13 cellular contexts compared by ENCODE assay signal in genomic region chr3:114903213-114903612, GRCh38.
DNase-seq lines count a peak whose midpoint lies in the region; ATAC-seq, FAIRE-seq and TF ChIP-seq lines count a peak whose summit lies in the region.
"Had no signal": no experiment of that assay in that cellular context is flagged by ENCODE, and none has a peak within 500 bp of the region (broad histone marks: within the 10 kb centered on the region; RNA-seq: fewer than 3 reads in every experiment).

No MANE protein-coding gene starts in this region.

- peak overlapping the region; percentile 71 for H3K27ac Mint-ChIP-seq in nephron progenitor cell
- H3K27ac Mint-ChIP-seq: memory B cell; stimulated activated naive CD8-positive, alpha-beta T cell treated with anti-CD3 and anti-CD28 coated beads, Interleukin-15, Interleukin-2, amounts not matched to agents 100 ng/mL and 50 ng/mL, for 24 hours; T-cell had no signal

- peak overlapping the region; percentile 46; the same call in 1 of the 2 replicates for H2BK12ac ChIP-seq in H1 (ENCODE audit: low read depth, low read length)

- peaks cover 9% of the 10 kb centered on the region for H3K27me3 ChIP-seq in HUES48 (ENCODE audit: control insufficient read depth, insufficient read depth, low read length)
- H3K27me3 ChIP-seq in H1 (replicated peaks in 1 of 4; ENCODE audit: control insufficient read depth in 3 of 4, extremely low read depth in 1 of 4, insufficient read depth in 3 of 4, low read length in 3 of 4) = peaks cover 0 to 6% (median under 1%) of the 10 kb centered on the region in 4 experiments; a peak in 4 of 7 replicates
- H3K27me3 ChIP-seq in adrenal gland = no peaks in the 10 kb centered on the region
- H3K27me3 ChIP-seq: ascending aorta, BLaER1 had no signal

- no peak overlapping the region for H3K4ac ChIP-seq in H1 (replicated peaks; ENCODE audit: insufficient read length, low read depth, low read length)

- H4K8ac ChIP-seq in H1 (ENCODE audit: extremely low read depth, insufficient read depth, low read length) = no peak overlapping the region

- no peak overlapping the region for H2BK5ac ChIP-seq in H1 (ENCODE audit: low read depth, low read length)

- no peak overlapping the region for H3K23ac ChIP-seq in H1 (ENCODE audit: insufficient read length)

- H3K56ac ChIP-seq in H1 (replicated peaks; ENCODE audit: insufficient read length, low read depth, low read length) = no peak overlapping the region

- no peak for TF ChIP-seq EP300 in H1 (IDR thresholded peaks at IDR 0.05; ENCODE audit: borderline replicate concordance in 1 of 2, low read depth in 2 of 2, low read length in 2 of 2)

- H3K27ac ChIP-seq in HUES48 (ENCODE audit: low read depth, low read length) (peak overlapping the region; percentile 70), H1 (ENCODE audit: low read depth, low read length) (no peak overlapping the region), adrenal gland (peak overlapping the region in 2 of 5 donors; percentile 4 to 50)
- H3K27ac ChIP-seq: BLaER1 had no signal

- H3K9me3 Mint-ChIP-seq in nephron progenitor cell = no peaks in the 10 kb centered on the region
- H3K9me3 Mint-ChIP-seq: memory B cell; stimulated activated naive CD8-positive, alpha-beta T cell treated with anti-CD3 and anti-CD28 coated beads, Interleukin-15, Interleukin-2, amounts not matched to agents 100 ng/mL and 50 ng/mL, for 24 hours; T-cell had no signal

- no peak overlapping the region for H3K4me3 ChIP-seq in HUES48 (ENCODE audit: low read depth, low read length)
- no peak overlapping the region for H3K4me3 ChIP-seq in H1 (ENCODE audit: extremely low read depth in 1 of 4, insufficient read depth in 2 of 4, low read depth in 3 of 4, low read length in 4 of 4)
- H3K4me3 ChIP-seq in adrenal gland = no peak overlapping the region
- H3K4me3 ChIP-seq: ascending aorta, BLaER1 had no signal

- no peaks in the 10 kb centered on the region for H3K23me2 ChIP-seq in H1 (ENCODE audit: low read depth, low read length)

- no peak overlapping the region for H3K4me3 Mint-ChIP-seq in nephron progenitor cell
- H3K4me3 Mint-ChIP-seq: memory B cell; stimulated activated naive CD8-positive, alpha-beta T cell treated with anti-CD3 and anti-CD28 coated beads, Interleukin-15, Interleukin-2, amounts not matched to agents 100 ng/mL and 50 ng/mL, for 24 hours; T-cell had no signal

- peak; percentile 9 for FAIRE-seq in GM12891 (lab: Jason Lieb, UNC)
- no peak for FAIRE-seq in H1 (lab: Jason Lieb, UNC)

- TF ChIP-seq CTCF in H1 (IDR thresholded peaks at IDR 0.05; ENCODE audit: control extremely low read depth in 1 of 3, insufficient read depth in 1 of 3, low read depth in 1 of 3, low read length in 3 of 3) = no peak
- TF ChIP-seq CTCF in nephron progenitor cell (IDR thresholded peaks at IDR 0.05) = no peak
- no peak for TF ChIP-seq CTCF in adrenal gland (IDR thresholded peaks at IDR 0.05)

- H3K36me3 ChIP-seq in HUES48 (ENCODE audit: control insufficient read depth, insufficient read depth, low read length) (no peaks in the 10 kb centered on the region), H1 (ENCODE audit: control insufficient read depth in 2 of 4, insufficient read depth in 4 of 4, low read length in 3 of 4) (no peaks in the 10 kb centered on the region), adrenal gland (replicated peaks in 1 of 2) (no peaks in the 10 kb centered on the region)
- H3K36me3 ChIP-seq: ascending aorta, BLaER1 had no signal

- ATAC-seq in HG03045 (IDR thresholded peaks at IDR 0.05; ENCODE audit: unreplicated experiment) (no peak), sciatic nerve (no peak)
- ATAC-seq: T-cell had no signal

- in situ Hi-C loops in G401 (cut with HindIII; ENCODE audit: low sequenced_read_pairs) = no loop called here

- H3K18ac ChIP-seq in H1 (ENCODE audit: extremely low read depth, low read length) = no peak overlapping the region

- no peaks in the 10 kb centered on the region for H3K79me2 ChIP-seq in H1 (ENCODE audit: control insufficient read depth in 1 of 2, insufficient read depth in 2 of 2, low read length in 2 of 2)

- H2AK5ac ChIP-seq in H1 (ENCODE audit: low read depth, low read length) = no peak overlapping the region; the same call in 1 of the 2 replicates

- DNase-seq in GM12891 (ENCODE audit: insufficient read length, low spot score) = no peak
- no peak for DNase-seq in H1 (ENCODE audit: low read depth in 1 of 2, low spot score in 2 of 2)
- DNase-seq in nephron progenitor cell = no peak
- no peak for DNase-seq in adrenal gland
- no peak for DNase-seq in sciatic nerve (ENCODE audit: low spot score)
- DNase-seq in G401 (ENCODE audit: low spot score) = no peak
- DNase-seq: T-cell had no signal

- H3K79me1 ChIP-seq in H1 (ENCODE audit: low read depth, low read length) = no peaks in the 10 kb centered on the region

- no peak overlapping the region for H2BK120ac ChIP-seq in H1 (replicated peaks; ENCODE audit: low read depth, low read length)

- H3K9me3 ChIP-seq in HUES48 (ENCODE audit: control insufficient read depth, insufficient read depth, low read length) (no peaks in the 10 kb centered on the region), H1 (ENCODE audit: insufficient read depth in 2 of 2, low read depth in 1 of 2, low read length in 1 of 2) (no peaks in the 10 kb centered on the region), adrenal gland (replicated peaks in 1 of 3) (no peaks in the 10 kb centered on the region)
- H3K9me3 ChIP-seq: ascending aorta, BLaER1 had no signal

- WGBS in H1 (ENCODE audit: extremely low coverage in 1 of 2, insufficient coverage in 1 of 2, insufficient read length in 1 of 2, insufficient replicate concordance in 2 of 2, low coverage in 1 of 2, low lambda C conversion rate in 2 of 2, missing lambda C conversion rate in 1 of 2), 2 experiments = 61% methylated on average over 1 of the region's 1 CpG; no CpG with 5 or more reads in 1 of the 2 experiments
- WGBS in adrenal gland, 4 donors = 73 to 82% (median 79%) methylated on average over 1 of the region's 1 CpG

- no peak overlapping the region for H2AFZ ChIP-seq in H1 (ENCODE audit: low read length)

- H3K9ac ChIP-seq in HUES48 (ENCODE audit: low read depth, low read length) = no peak overlapping the region
- H3K9ac ChIP-seq in H1 (replicated peaks in 1 of 4; ENCODE audit: extremely low read depth in 1 of 4, low read depth in 3 of 4, low read length in 3 of 4) = no peak overlapping the region
- H3K9ac ChIP-seq: BLaER1 had no signal

- POLR2A ChIA-PET in H1 (lab: Charles Lee; ENCODE audit: partially characterized antibody) = no interaction called here

- H3K4me1 ChIP-seq in HUES48 (ENCODE audit: control insufficient read depth, insufficient read depth, low read length) = peaks cover 17% of the 10 kb centered on the region
- peaks cover 0 to 7% (median 5%) of the 10 kb centered on the region in 4 experiments; a peak in 4 of 7 replicates for H3K4me1 ChIP-seq in H1 (replicated peaks in 1 of 4; ENCODE audit: control insufficient read depth in 3 of 4, insufficient read depth in 4 of 4, low read length in 3 of 4)
- H3K4me1 ChIP-seq in adrenal gland (replicated peaks in 1 of 2) = peaks cover 10 to 28% of the 10 kb centered on the region in 2 donors

- no peak for TF ChIP-seq RAD21 in H1 (IDR thresholded peaks at IDR 0.05 in 1 of 2, conservative IDR thresholded peaks at IDR 0.05 in 1 of 2; ENCODE audit: low read depth in 2 of 2, low read length in 2 of 2)

- H2BK20ac ChIP-seq in H1 (ENCODE audit: low read length) = no peak overlapping the region

- H3K14ac ChIP-seq in H1 (ENCODE audit: insufficient read length) = no peak overlapping the region

- no peaks in the 10 kb centered on the region for H4K20me1 ChIP-seq in H1 (replicated peaks in 1 of 2; ENCODE audit: control insufficient read depth in 1 of 2, insufficient read depth in 2 of 2, low read length in 2 of 2)
- H4K20me1 ChIP-seq: BLaER1 had no signal

- H4K5ac ChIP-seq in H1 (ENCODE audit: insufficient read length, low read depth, low read length) = no peak overlapping the region

- H3K27me3 Mint-ChIP-seq in nephron progenitor cell (ENCODE audit: low read depth, poor library complexity) = no peaks in the 10 kb centered on the region
- H3K27me3 Mint-ChIP-seq: memory B cell; stimulated activated naive CD8-positive, alpha-beta T cell treated with anti-CD3 and anti-CD28 coated beads, Interleukin-15, Interleukin-2, amounts not matched to agents 100 ng/mL and 50 ng/mL, for 24 hours; T-cell had no signal

- peaks cover 25% of the 10 kb centered on the region for H3K4me1 Mint-ChIP-seq in nephron progenitor cell

- no peak overlapping the region for H4K91ac ChIP-seq in H1 (replicated peaks; ENCODE audit: insufficient read length, low read length)

- H2BK15ac ChIP-seq in H1 (ENCODE audit: low read length) = no peak overlapping the region

- H3K4me2 ChIP-seq in H1 (ENCODE audit: insufficient read depth in 1 of 2, low read depth in 2 of 2, low read length in 2 of 2) = peak overlapping the region; percentile 17 to 54; a peak in 3 of 4 replicates
- H3K4me2 ChIP-seq: BLaER1 had no signal

- TF ChIP-seq POLR2A in GM12891 (IDR thresholded peaks at IDR 0.05; ENCODE audit: low read depth, low read length) = no peak
- TF ChIP-seq POLR2A in H1 (IDR thresholded peaks at IDR 0.05; ENCODE audit: control extremely low read depth in 1 of 2, low read depth in 2 of 2, low read length in 2 of 2) = no peak
- TF ChIP-seq POLR2A in adrenal gland (IDR thresholded peaks at IDR 0.05) = no peak

- no peaks in the 10 kb centered on the region for H3K36me3 Mint-ChIP-seq in nephron progenitor cell (ENCODE audit: low read depth)

- intact Hi-C loops in adrenal gland (cut with DNase I) = no loop called here
- intact Hi-C loops in sciatic nerve (cut with DNase I) = no loop called here

- CTCF ChIA-PET in H1 (lab: Charles Lee; ENCODE audit: partially characterized antibody) = interaction anchor here (1.1 kb wide), 2 partner anchors 17 to 519 kb away, joined by 3 read pairs; no protein-coding TSS in a partner anchor

TF ChIP-seq in GM12891, 5 proteins besides CTCF, POLR2A, EP300 and RAD21:
- TF ChIP-seq TAF1 (IDR thresholded peaks at IDR 0.05; ENCODE audit: low read depth, low read length) (no peak), SPI1 (IDR thresholded peaks at IDR 0.05; ENCODE audit: low read depth, low read length) (no peak), PAX5 (IDR thresholded peaks at IDR 0.05; ENCODE audit: insufficient read depth, low read length, severe bottlenecking) (no peak), POU2F2 (IDR thresholded peaks at IDR 0.05; ENCODE audit: low read depth, low read length) (no peak), POLR2AphosphoS5 (IDR thresholded peaks at IDR 0.05; ENCODE audit: low read depth, low read length) (no peak)

TF ChIP-seq in H1, 55 proteins besides CTCF, POLR2A, EP300 and RAD21 (continues in another document):
- TF ChIP-seq EGR1 (IDR thresholded peaks at IDR 0.05; ENCODE audit: borderline replicate concordance, low read depth, low read length) (no peak), SAP30 (IDR thresholded peaks at IDR 0.05; ENCODE audit: insufficient read depth, insufficient replicate concordance, low read length) (no peak)
- TF ChIP-seq, protein P1, sequence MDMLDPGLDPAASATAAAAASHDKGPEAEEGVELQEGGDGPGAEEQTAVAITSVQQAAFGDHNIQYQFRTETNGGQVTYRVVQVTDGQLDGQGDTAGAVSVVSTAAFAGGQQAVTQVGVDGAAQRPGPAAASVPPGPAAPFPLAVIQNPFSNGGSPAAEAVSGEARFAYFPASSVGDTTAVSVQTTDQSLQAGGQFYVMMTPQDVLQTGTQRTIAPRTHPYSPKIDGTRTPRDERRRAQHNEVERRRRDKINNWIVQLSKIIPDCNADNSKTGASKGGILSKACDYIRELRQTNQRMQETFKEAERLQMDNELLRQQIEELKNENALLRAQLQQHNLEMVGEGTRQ (IDR thresholded peaks at IDR 0.05; ENCODE audit: low read length) = no peak
